8 cellular contexts compared by ENCODE assay signal in the genomic region with DNA sequence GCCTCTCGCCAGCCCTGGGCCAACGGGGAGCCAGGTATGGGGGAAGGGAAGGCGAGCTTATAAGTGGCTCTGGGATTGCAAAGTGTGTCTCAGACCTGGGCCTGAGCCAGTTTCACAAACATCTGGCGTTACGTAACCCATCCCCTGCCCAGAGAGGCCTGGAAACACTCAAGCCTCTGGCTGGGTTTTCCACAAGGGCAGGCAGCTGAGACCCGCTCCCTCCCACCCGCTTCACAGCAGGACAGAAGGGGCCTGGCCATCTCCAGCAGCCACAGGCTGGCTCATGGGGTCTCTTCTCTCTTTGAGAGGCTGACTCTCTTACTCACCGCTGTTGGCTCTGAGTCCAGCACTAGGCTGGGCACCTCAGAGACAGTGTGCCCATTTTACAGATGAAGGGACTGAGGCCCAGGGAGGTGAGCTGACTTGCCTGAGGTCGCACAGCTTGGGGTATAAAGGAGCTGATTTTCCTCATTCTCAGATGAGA. TPM values are rescaled to one million over a fixed set of nuclear protein-coding genes. Genes with fewer than 3 reads are reported as not detected.
DNase-seq lines count a peak whose midpoint lies in the region; ATAC-seq, FAIRE-seq and TF ChIP-seq lines count a peak whose summit lies in the region.

No MANE protein-coding gene starts in this region.

- BruUV-seq in K562 (replicated peaks; lab: Mats Ljungman, UMichigan) (no TSS peak), HepG2 (replicated peaks; lab: Mats Ljungman, UMichigan) (no TSS peak)

- in situ Hi-C loops in K562 (cut with MboI), result no loop called here
- in situ Hi-C loops in HepG2 (cut with HindIII; ENCODE audit: extremely low pct_ligation_motif_present, low pct_unique_long_range_greater_than_20kb), result no loop called here

- H3K4me1 ChIP-seq in K562 (replicated peaks in 1 of 2; ENCODE audit: control insufficient read depth in 2 of 2, insufficient read depth in 2 of 2, low read length in 2 of 2) (peaks cover 4 to 27% of the 10 kb centered on the region in 2 experiments; a peak in 4 of 5 replicates), HepG2 (ENCODE audit: insufficient read depth, low read length) (peaks cover 54% of the 10 kb centered on the region)

- H3K27me3 ChIP-seq in K562 (ENCODE audit: control insufficient read depth in 2 of 2, insufficient read depth in 2 of 2, low read length in 2 of 2), result no peaks in the 10 kb centered on the region
- H3K27me3 ChIP-seq in HepG2 (ENCODE audit: control insufficient read depth in 1 of 2, insufficient read depth in 2 of 2, low read length in 2 of 2), result no peaks in the 10 kb centered on the region

- H3K4me2 ChIP-seq in K562 (ENCODE audit: insufficient read depth, low read length), result no peak overlapping the region
- H3K4me2 ChIP-seq in HepG2 (ENCODE audit: low read depth, low read length), result peak overlapping the region; percentile 37

- H3K9me3 ChIP-seq in K562 (replicated peaks; ENCODE audit: control insufficient read depth, insufficient read depth, low read depth, low read length) (no peaks in the 10 kb centered on the region), HepG2 (ENCODE audit: low read length) (no peaks in the 10 kb centered on the region)

- POLR2A ChIA-PET in K562 (lab: Yijun Ruan, JAX), result no interaction called here
- POLR2A ChIA-PET in HepG2 (lab: Yijun Ruan, JAX), result interaction anchor here (0.6 to 1.5 kb wide), 11 partner anchors 11 to 133 kb away, joined by 3 to 8 read pairs (median 4); partner anchors contain the start of genes GGA1 and PDXP

- H2AFZ ChIP-seq in K562 (ENCODE audit: low read depth, low read length) (no peak overlapping the region), HepG2 (ENCODE audit: low read length) (no peak overlapping the region)

- H3K27me3 Mint-ChIP-seq in activated naive CD4-positive, alpha-beta T cell treated with anti-CD3 and anti-CD28 coated beads for 36 hours (ENCODE audit: low read depth), result no peaks in the 10 kb centered on the region
- H3K27me3 Mint-ChIP-seq in activated T-cell treated with anti-CD3 and anti-CD28 coated beads, Interleukin-2, amount 50 U/mL, for 24 hours, result no peaks in the 10 kb centered on the region

- FAIRE-seq in K562 (lab: Jason Lieb, UNC) (no peak), HepG2 (lab: Jason Lieb, UNC) (peak; percentile 90)

- H3K27ac ChIP-seq in K562 (ENCODE audit: extremely low read depth, low read depth, low read length), result no peak overlapping the region
- H3K27ac ChIP-seq in HepG2 (ENCODE audit: extremely low read length, insufficient read depth, low read length), result no peak overlapping the region

- no peaks in the 10 kb centered on the region for H3K9me3 Mint-ChIP-seq in activated naive CD4-positive, alpha-beta T cell treated with anti-CD3 and anti-CD28 coated beads for 36 hours
- H3K9me3 Mint-ChIP-seq in activated T-cell treated with anti-CD3 and anti-CD28 coated beads, Interleukin-2, amount 50 U/mL, for 24 hours, result no peaks in the 10 kb centered on the region

- H4K20me1 ChIP-seq in K562 (replicated peaks; ENCODE audit: control insufficient read depth, insufficient read depth, low read length) (no peaks in the 10 kb centered on the region), HepG2 (ENCODE audit: insufficient read depth, low read length) (no peaks in the 10 kb centered on the region)

- H3K4me3 Mint-ChIP-seq in activated naive CD4-positive, alpha-beta T cell treated with anti-CD3 and anti-CD28 coated beads for 36 hours, result no peak overlapping the region
- H3K4me3 Mint-ChIP-seq in activated T-cell treated with anti-CD3 and anti-CD28 coated beads, Interleukin-2, amount 50 U/mL, for 24 hours, result no peak overlapping the region

- ATAC-seq in K562 (no peak; the same call in 2 of the 3 replicates), HepG2 (peak; percentile 14), HG03135 (IDR thresholded peaks at IDR 0.05; ENCODE audit: unreplicated experiment) (no peak)

- CTCF ChIA-PET in K562 (lab: Yijun Ruan, JAX; ENCODE audit: low intra/inter-chr PET ratio) (no interaction called here), HepG2 (lab: Yijun Ruan, JAX; ENCODE audit: low intra/inter-chr PET ratio, low total read pairs) (no interaction called here)
- CTCF ChIA-PET in activated naive CD4-positive, alpha-beta T cell treated with anti-CD3 and anti-CD28 coated beads for 36 hours (lab: Charles Lee), result interaction anchor here (1.1 kb wide), 1 partner anchor 11 kb away, joined by 3 read pairs; no protein-coding TSS in a partner anchor

- intact Hi-C loops in K562 (cut with micrococcal nuclease) (no loop called here), HepG2 (cut with micrococcal nuclease; ENCODE audit: unreplicated experiment) (loop anchor here (10.0 kb wide), 1 partner anchor 123 kb away; no protein-coding TSS in a partner anchor)
- intact Hi-C loops in activated naive CD4-positive, alpha-beta T cell treated with anti-CD3 and anti-CD28 coated beads for 36 hours (cut with micrococcal nuclease), result no loop called here

- peaks cover 1% of the 10 kb centered on the region; the same call in 2 of the 3 replicates for H3K79me2 ChIP-seq in K562 (ENCODE audit: control insufficient read depth, insufficient read depth, low read length)
- H3K79me2 ChIP-seq in HepG2 (ENCODE audit: insufficient read depth, low read length), result no peaks in the 10 kb centered on the region

- no peak overlapping the region for H3K27ac Mint-ChIP-seq in activated naive CD4-positive, alpha-beta T cell treated with anti-CD3 and anti-CD28 coated beads for 36 hours
- H3K27ac Mint-ChIP-seq in activated T-cell treated with anti-CD3 and anti-CD28 coated beads, Interleukin-2, amount 50 U/mL, for 24 hours, result no peak overlapping the region

- TF ChIP-seq POLR2A in K562 (conservative IDR thresholded peaks at IDR 0.05) (no peak), HepG2 (IDR thresholded peaks at IDR 0.05; ENCODE audit: insufficient read depth in 1 of 2, low read depth in 2 of 2, low read length in 2 of 2) (no peak)

- TF ChIP-seq RAD21 in K562 (CRISPR knock-in tag; conservative IDR thresholded peaks at IDR 0.05 in 1 of 2, IDR thresholded peaks at IDR 0.05 in 1 of 2) (no peak), HepG2 (CRISPR knock-in tag; IDR thresholded peaks at IDR 0.05) (no peak)

- TF ChIP-seq CTCF in K562 (IDR thresholded peaks at IDR 0.05 in 2 of 3, conservative IDR thresholded peaks at IDR 0.05 in 1 of 3; ENCODE audit: insufficient read depth in 2 of 3, low read depth in 1 of 3, low read length in 3 of 3) (no peak), HepG2 (CRISPR knock-in tag; IDR thresholded peaks at IDR 0.05) (no peak)

- H3K9ac ChIP-seq in K562 (ENCODE audit: insufficient read depth in 1 of 2, low read depth in 2 of 2, low read length in 2 of 2), result 0 out of 4 replicates have a peak overlapping the region, but pooled peaks of 1 of the 2 experiments have one; percentile 14
- H3K9ac ChIP-seq in HepG2 (ENCODE audit: insufficient read depth, low read depth, low read length), result no peak overlapping the region

- H3K36me3 ChIP-seq in K562 (ENCODE audit: control insufficient read depth, insufficient read depth, low read length) (no peaks in the 10 kb centered on the region), HepG2 (replicated peaks in 1 of 2; ENCODE audit: control insufficient read depth in 1 of 2, insufficient read depth in 2 of 2, low read length in 2 of 2) (no peaks in the 10 kb centered on the region)

- no peak overlapping the region for H3K4me3 ChIP-seq in K562
- H3K4me3 ChIP-seq in HepG2 (replicated peaks in 1 of 3; ENCODE audit: insufficient read depth in 1 of 3, low read depth in 2 of 3, low read length in 3 of 3), result no peak overlapping the region

- 40% methylated on average over 7 of the region's 9 CpGs for WGBS in K562 (ENCODE audit: insufficient coverage, low coverage, missing lambda C conversion rate)
- WGBS in HepG2 (ENCODE audit: low lambda C conversion rate), result 13% methylated on average over 3 of the region's 9 CpGs

- no peaks in the 10 kb centered on the region for H3K36me3 Mint-ChIP-seq in activated naive CD4-positive, alpha-beta T cell treated with anti-CD3 and anti-CD28 coated beads for 36 hours (ENCODE audit: low read depth)
- peaks cover 6% of the 10 kb centered on the region for H3K36me3 Mint-ChIP-seq in activated T-cell treated with anti-CD3 and anti-CD28 coated beads, Interleukin-2, amount 50 U/mL, for 24 hours (ENCODE audit: low read depth)

- peaks cover 11% of the 10 kb centered on the region for H3K4me1 Mint-ChIP-seq in activated naive CD4-positive, alpha-beta T cell treated with anti-CD3 and anti-CD28 coated beads for 36 hours (ENCODE audit: low read depth)
- peaks cover 25% of the 10 kb centered on the region for H3K4me1 Mint-ChIP-seq in activated T-cell treated with anti-CD3 and anti-CD28 coated beads, Interleukin-2, amount 50 U/mL, for 24 hours (ENCODE audit: low read depth)

- TF ChIP-seq EP300 in K562 (IDR thresholded peaks at IDR 0.05; ENCODE audit: low read length) (no peak), HepG2 (IDR thresholded peaks at IDR 0.05; ENCODE audit: low read depth in 2 of 2, low read length in 2 of 2) (no peak), HepG2 (CRISPR knock-in tag; IDR thresholded peaks at IDR 0.05; ENCODE audit: borderline replicate concordance) (no peak; the same call in 1 of the 2 replicates)

- H3K9me1 ChIP-seq in K562 (ENCODE audit: control insufficient read depth, insufficient read depth, low read length), result no peaks in the 10 kb centered on the region

- DNase-seq in AML-193 (lab: John Stamatoyannopoulos, UW) (peak; percentile 66 to 77), NCI-H128 (lab: John Stamatoyannopoulos, UW; ENCODE audit: unreplicated experiment) (peak; percentile 17), K562 (ENCODE audit: extremely low read depth in 1 of 4, low spot score in 3 of 4) (no peak), HepG2 (ENCODE audit: low spot score) (peak; percentile 73), GM19238 (ENCODE audit: insufficient read length, low spot score) (no peak)
- DNase-seq in activated naive CD4-positive, alpha-beta T cell treated with anti-CD3 and anti-CD28 coated beads for 36 hours, result no peak
- no peak for DNase-seq in activated T-cell treated with anti-CD3 and anti-CD28 coated beads, Interleukin-2, amount 50 U/mL, for 24 hours

RNA-seq across cellular contexts. Expression of gene TRIOBP, which starts 44.5 kb away (rescaled TPM):
- total RNA-seq in K562 (2011; cell fraction: chromatin; rRNA removed; ENCODE audit: low replicate concordance), result 9.1 and 30.1 TPM in 2 replicates
- total RNA-seq in K562 (2011; cell fraction: nucleolus; rRNA removed), result 16.3 and 16.6 TPM in 2 replicates
- total RNA-seq in K562 (2011; cell fraction: nucleoplasm; rRNA removed), result 9.3 and 13.8 TPM in 2 replicates
- total RNA-seq in K562 (2014; rRNA removed), result 9.4 and 11.9 TPM in 2 replicates
- 2.9 and 3.3 TPM in 2 replicates for total RNA-seq in K562 (2014; rRNA removed; fragmentation: Illumina TruSeq; extraction: Trizol)
- total RNA-seq in K562 (2015; rRNA removed; fragmentation: Illumina TruSeq; extraction: Trizol), result 4.0 and 4.6 TPM in 2 replicates
- 9.9 and 11.0 TPM in 2 replicates for total RNA-seq in K562 (2021)
- 6.7 and 9.9 TPM in 2 replicates for polyA plus RNA-seq in K562 (2011; rRNA removed)
- 6.9 and 10.9 TPM in 2 replicates for polyA plus RNA-seq in K562 (2011; cell fraction: cytosol; rRNA removed)
- polyA plus RNA-seq in K562 (2011; cell fraction: nucleus; rRNA removed), result 18.4 and 22.5 TPM in 2 replicates
- 6.7 and 16.8 TPM in 2 replicates for polyA plus RNA-seq in K562 (2012)
- 5.5 and 6.6 TPM in 2 replicates for polyA plus RNA-seq in K562 (2014; fragmentation: Illumina TruSeq; extraction: Trizol)
- polyA plus RNA-seq in K562 (2014; fragmentation: Nextera tagmentation; extraction: Ambion mirVana), result under 1 TPM; 0.24 TPM
- polyA plus RNA-seq in K562 (2014; rRNA removed), result 13.2 and 13.8 TPM in 2 replicates
- 7.9 and 10.8 TPM in 2 replicates for polyA minus RNA-seq in K562 (2011; rRNA and poly(A)+ RNA removed)
- polyA minus RNA-seq in K562 (2011; cell fraction: cytosol; rRNA and poly(A)+ RNA removed), result 3.1 and 3.9 TPM in 2 replicates
- 5.8 and 8.2 TPM in 2 replicates for polyA minus RNA-seq in K562 (2011; cell fraction: nucleus; rRNA and poly(A)+ RNA removed)
- 11.3 and 15.4 TPM in 2 replicates for total RNA-seq in HepG2 (2016; rRNA removed; fragmentation: Illumina TruSeq; extraction: Trizol)
- total RNA-seq in HepG2 (2016; cell fraction: cytosol; rRNA removed; fragmentation: Illumina TruSeq; extraction: Trizol; ENCODE audit: low read depth), result 7.1 and 8.1 TPM in 2 replicates
- 10.9 and 14.5 TPM in 2 replicates for total RNA-seq in HepG2 (2016; cell fraction: insoluble cytoplasmic fraction; rRNA removed; fragmentation: Illumina TruSeq; extraction: Trizol)
- total RNA-seq in HepG2 (2016; cell fraction: membrane; rRNA removed; fragmentation: Illumina TruSeq; extraction: Trizol), result 15.0 and 16.4 TPM in 2 replicates
- 12.3 and 18.6 TPM in 2 replicates for total RNA-seq in HepG2 (2016; cell fraction: nucleus; rRNA removed; fragmentation: Illumina TruSeq; extraction: Trizol)
- 6.1 and 10.1 TPM in 2 replicates for polyA plus RNA-seq in HepG2 (2011; rRNA removed)
- polyA plus RNA-seq in HepG2 (2011; cell fraction: cytosol; rRNA removed), result 5.6 and 8.0 TPM in 2 replicates
- 19.7 and 19.9 TPM in 2 replicates for polyA plus RNA-seq in HepG2 (2011; cell fraction: nucleus; rRNA removed)
- polyA plus RNA-seq in HepG2 (2012), result 7.0 TPM in 2 replicates
- polyA plus RNA-seq in HepG2 (2016; cell fraction: cytosol; fragmentation: Illumina TruSeq; extraction: Trizol; ENCODE audit: low read depth), result 7.6 and 8.0 TPM in 2 replicates
- polyA plus RNA-seq in HepG2 (2016; cell fraction: insoluble cytoplasmic fraction; fragmentation: Illumina TruSeq; extraction: Trizol; ENCODE audit: low read depth), result 12.7 and 16.2 TPM in 2 replicates
- 12.7 and 14.1 TPM in 2 replicates for polyA plus RNA-seq in HepG2 (2016; cell fraction: membrane; fragmentation: Illumina TruSeq; extraction: Trizol; ENCODE audit: low read depth)
- polyA plus RNA-seq in HepG2 (2016; cell fraction: nucleus; fragmentation: Illumina TruSeq; extraction: Trizol; ENCODE audit: insufficient read depth, low read depth), result 21.7 and 21.8 TPM in 2 replicates
- polyA minus RNA-seq in HepG2 (2011; rRNA and poly(A)+ RNA removed; ENCODE audit: low replicate concordance), result 23.8 and 48.7 TPM in 2 replicates
- 4.7 and 7.0 TPM in 2 replicates for polyA minus RNA-seq in HepG2 (2011; cell fraction: cytosol; rRNA and poly(A)+ RNA removed)
- 13.6 and 16.2 TPM in 2 replicates for polyA minus RNA-seq in HepG2 (2011; cell fraction: nucleus; rRNA and poly(A)+ RNA removed)
- 10 to 100 TPM; 17.5 to 18.8 TPM for total RNA-seq in activated naive CD4-positive, alpha-beta T cell treated with anti-CD3 and anti-CD28 coated beads for 36 hours

RNA-seq across cellular contexts. Expression of gene NOL12, which starts 55.2 kb away (rescaled TPM):
- 24.1 and 61.4 TPM in 2 replicates for total RNA-seq in K562 (2011; cell fraction: chromatin; rRNA removed; ENCODE audit: low replicate concordance)
- total RNA-seq in K562 (2011; cell fraction: nucleolus; rRNA removed), result 43.3 and 44.0 TPM in 2 replicates
- 30.8 and 31.2 TPM in 2 replicates for total RNA-seq in K562 (2011; cell fraction: nucleoplasm; rRNA removed)
- total RNA-seq in K562 (2014; rRNA removed) (40.9 and 42.2 TPM in 2 replicates), K562 (2014; rRNA removed; fragmentation: Illumina TruSeq; extraction: Trizol) (8.4 and 13.9 TPM in 2 replicates), K562 (2015; rRNA removed; fragmentation: Illumina TruSeq; extraction: Trizol) (29.1 and 33.7 TPM in 2 replicates), K562 (2021) (26.8 and 28.5 TPM in 2 replicates), HepG2 (2016; rRNA removed; fragmentation: Illumina TruSeq; extraction: Trizol) (27.5 and 31.4 TPM in 2 replicates)
- polyA plus RNA-seq in K562 (2011; rRNA removed) (17.2 and 19.8 TPM in 2 replicates), K562 (2014; fragmentation: Illumina TruSeq; extraction: Trizol) (33.6 and 34.3 TPM in 2 replicates), K562 (2014; fragmentation: Nextera tagmentation; extraction: Ambion mirVana) (10 to 100 TPM in 1 of 2 experiments, 1 to 10 TPM in 1; 2.8 to 10.5 TPM), K562 (2014; rRNA removed) (40.8 and 41.4 TPM in 2 replicates), HepG2 (2011; rRNA removed) (11.8 and 14.3 TPM in 2 replicates)
- polyA plus RNA-seq in K562 (2011; cell fraction: cytosol; rRNA removed), result 19.6 and 24.7 TPM in 2 replicates
- polyA plus RNA-seq in K562 (2011; cell fraction: nucleus; rRNA removed), result 38.3 and 48.3 TPM in 2 replicates
- 25.1 and 27.1 TPM in 2 replicates for polyA plus RNA-seq in K562 (2012)
- polyA minus RNA-seq in K562 (2011; rRNA and poly(A)+ RNA removed), result 7.3 and 8.8 TPM in 2 replicates
- 8.7 and 12.7 TPM in 2 replicates for polyA minus RNA-seq in K562 (2011; cell fraction: cytosol; rRNA and poly(A)+ RNA removed)
- polyA minus RNA-seq in K562 (2011; cell fraction: nucleus; rRNA and poly(A)+ RNA removed), result 7.2 and 10.0 TPM in 2 replicates
- 16.8 and 19.1 TPM in 2 replicates for total RNA-seq in HepG2 (2016; cell fraction: cytosol; rRNA removed; fragmentation: Illumina TruSeq; extraction: Trizol; ENCODE audit: low read depth)
- total RNA-seq in HepG2 (2016; cell fraction: insoluble cytoplasmic fraction; rRNA removed; fragmentation: Illumina TruSeq; extraction: Trizol), result 32.5 and 33.9 TPM in 2 replicates
- 15.1 and 15.8 TPM in 2 replicates for total RNA-seq in HepG2 (2016; cell fraction: membrane; rRNA removed; fragmentation: Illumina TruSeq; extraction: Trizol)
- total RNA-seq in HepG2 (2016; cell fraction: nucleus; rRNA removed; fragmentation: Illumina TruSeq; extraction: Trizol), result 16.0 and 18.3 TPM in 2 replicates
- polyA plus RNA-seq in HepG2 (2011; cell fraction: cytosol; rRNA removed), result 10.6 and 13.4 TPM in 2 replicates
- 22.9 and 24.1 TPM in 2 replicates for polyA plus RNA-seq in HepG2 (2011; cell fraction: nucleus; rRNA removed)
- 7.3 and 8.5 TPM in 2 replicates for polyA plus RNA-seq in HepG2 (2012)
- polyA plus RNA-seq in HepG2 (2016; cell fraction: cytosol; fragmentation: Illumina TruSeq; extraction: Trizol; ENCODE audit: low read depth), result 11.0 and 12.6 TPM in 2 replicates
- polyA plus RNA-seq in HepG2 (2016; cell fraction: insoluble cytoplasmic fraction; fragmentation: Illumina TruSeq; extraction: Trizol; ENCODE audit: low read depth), result 33.1 and 34.7 TPM in 2 replicates
- 11.4 and 13.2 TPM in 2 replicates for polyA plus RNA-seq in HepG2 (2016; cell fraction: membrane; fragmentation: Illumina TruSeq; extraction: Trizol; ENCODE audit: low read depth)
- polyA plus RNA-seq in HepG2 (2016; cell fraction: nucleus; fragmentation: Illumina TruSeq; extraction: Trizol; ENCODE audit: insufficient read depth, low read depth), result 32.5 and 32.7 TPM in 2 replicates
- polyA minus RNA-seq in HepG2 (2011; rRNA and poly(A)+ RNA removed; ENCODE audit: low replicate concordance), result 17.5 and 18.0 TPM in 2 replicates
- 6.7 and 8.4 TPM in 2 replicates for polyA minus RNA-seq in HepG2 (2011; cell fraction: cytosol; rRNA and poly(A)+ RNA removed)
- 18.2 and 19.4 TPM in 2 replicates for polyA minus RNA-seq in HepG2 (2011; cell fraction: nucleus; rRNA and poly(A)+ RNA removed)
- 10 to 100 TPM; 26.7 to 30.4 TPM for total RNA-seq in activated naive CD4-positive, alpha-beta T cell treated with anti-CD3 and anti-CD28 coated beads for 36 hours

Comparison
In these comparisons a context has a peak if more than half of its experiments do, and no peak if none do; other contexts are left out.
1. DNase-seq: peak in AML-193 (2 of 2), NCI-H128 (single experiment) and HepG2 (single experiment); none in K562 (0 of 4), activated naive CD4-positive, alpha-beta T cell treated with anti-CD3 and anti-CD28 coated beads for 36 hours (single experiment), activated T-cell treated with anti-CD3 and anti-CD28 coated beads, Interleukin-2, amount 50 U/mL, for 24 hours (single experiment) and GM19238 (single experiment).